1 cellular context compared by ENCODE assay signal in the genomic region with DNA sequence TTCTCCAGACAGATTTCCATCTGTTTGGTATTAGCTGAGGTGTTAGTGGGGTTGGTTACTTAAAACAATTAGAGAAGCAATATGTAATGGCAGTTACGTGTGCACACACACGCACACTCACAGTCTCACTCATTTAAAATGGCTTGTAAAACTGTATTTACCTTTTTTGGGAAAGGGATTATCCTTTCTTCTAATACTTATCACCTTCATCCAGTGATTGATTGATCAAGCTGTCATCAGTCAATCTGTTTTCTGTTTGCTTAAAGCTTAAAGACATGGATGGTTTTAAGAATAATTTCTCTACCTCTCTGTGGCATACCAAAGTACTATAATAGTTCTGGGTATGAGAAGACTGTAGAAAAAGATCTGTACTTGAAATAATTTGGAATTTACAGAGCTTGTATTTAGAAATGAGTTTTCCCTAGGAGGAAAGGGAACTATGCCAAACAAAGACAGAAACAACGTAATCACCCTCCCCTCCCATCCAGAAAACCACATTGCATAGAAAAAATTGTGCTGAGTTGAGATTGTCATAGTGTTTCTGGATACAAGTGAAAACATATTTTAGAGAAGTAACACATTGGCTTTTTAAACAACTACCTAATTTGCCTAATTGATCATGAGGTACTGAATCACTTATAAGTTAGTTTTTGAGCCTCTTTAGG.
TF ChIP-seq lines count a peak whose summit lies in the region.

No MANE protein-coding gene starts in this region.

TF ChIP-seq in SK-N-SH treated with all-trans-retinoic acid at 6 μM for 48 hours, 23 proteins besides CTCF, POLR2A, EP300 and RAD21 (continued from another document):
- TF ChIP-seq, protein P1, sequence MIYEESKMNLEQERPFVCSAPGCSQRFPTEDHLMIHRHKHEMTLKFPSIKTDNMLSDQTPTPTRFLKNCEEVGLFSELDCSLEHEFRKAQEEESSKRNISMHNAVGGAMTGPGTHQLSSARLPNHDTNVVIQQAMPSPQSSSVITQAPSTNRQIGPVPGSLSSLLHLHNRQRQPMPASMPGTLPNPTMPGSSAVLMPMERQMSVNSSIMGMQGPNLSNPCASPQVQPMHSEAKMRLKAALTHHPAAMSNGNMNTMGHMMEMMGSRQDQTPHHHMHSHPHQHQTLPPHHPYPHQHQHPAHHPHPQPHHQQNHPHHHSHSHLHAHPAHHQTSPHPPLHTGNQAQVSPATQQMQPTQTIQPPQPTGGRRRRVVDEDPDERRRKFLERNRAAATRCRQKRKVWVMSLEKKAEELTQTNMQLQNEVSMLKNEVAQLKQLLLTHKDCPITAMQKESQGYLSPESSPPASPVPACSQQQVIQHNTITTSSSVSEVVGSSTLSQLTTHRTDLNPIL (CRISPR knock-in tag; IDR thresholded peaks at IDR 0.05; ENCODE audit: low read depth) = no peak
- TF ChIP-seq ZFP30 (CRISPR knock-in tag; IDR thresholded peaks at IDR 0.05) (no peak), TOX (CRISPR knock-in tag; IDR thresholded peaks at IDR 0.05; ENCODE audit: borderline replicate concordance) (no peak), POU6F1 (CRISPR knock-in tag; IDR thresholded peaks at IDR 0.05; ENCODE audit: borderline replicate concordance, low read depth) (no peak), RARB (CRISPR knock-in tag; IDR thresholded peaks at IDR 0.05) (no peak)
